15 cellular contexts compared by ENCODE assay signal in the genomic region with DNA sequence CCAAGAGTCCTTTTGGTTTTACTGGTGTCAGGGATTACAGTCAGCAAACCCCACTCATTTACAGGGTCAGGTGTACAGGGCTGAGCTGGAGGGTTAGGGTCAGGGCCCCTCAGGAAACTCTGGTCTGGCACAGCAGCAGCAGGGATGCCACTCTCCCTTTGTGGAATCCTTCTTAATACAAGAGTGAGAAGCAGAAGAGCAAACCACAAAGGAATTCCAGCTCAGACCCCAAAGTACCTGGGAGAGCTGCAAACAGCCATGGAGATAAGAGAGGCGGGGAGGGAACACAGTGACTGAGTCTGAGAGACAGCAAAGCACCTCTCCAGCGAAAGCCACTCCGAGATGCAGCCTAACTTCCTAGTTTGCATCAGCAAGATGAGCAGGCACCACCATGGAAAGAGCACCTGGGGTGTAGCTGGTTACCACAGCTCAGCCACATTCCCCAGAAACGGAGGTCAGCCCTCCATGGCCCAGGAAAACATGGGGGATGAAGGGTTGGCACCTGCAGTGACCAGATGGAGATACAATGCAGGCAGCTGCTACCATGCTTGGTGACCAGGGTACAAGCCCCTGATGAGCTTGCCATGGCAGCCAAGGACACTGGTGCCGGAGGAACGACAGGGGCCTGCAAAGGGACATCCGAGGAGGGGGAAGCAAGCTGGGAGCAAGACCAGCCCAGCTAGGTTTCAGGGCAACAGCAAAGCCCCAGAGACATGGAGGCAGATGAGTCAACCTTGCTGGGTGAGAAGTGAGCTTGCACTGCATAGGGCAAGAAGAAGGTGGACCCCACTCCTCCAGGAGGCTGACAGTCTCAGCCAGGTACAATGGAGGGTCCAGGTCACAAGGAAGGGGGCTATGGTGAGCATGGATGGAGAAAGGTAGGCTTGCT. TPM values are rescaled to one million over a fixed set of nuclear protein-coding genes. Genes with fewer than 3 reads are reported as not detected.
DNase-seq lines count a peak whose midpoint lies in the region; ATAC-seq and TF ChIP-seq lines count a peak whose summit lies in the region.
"Had no signal": no experiment of that assay in that cellular context is flagged by ENCODE, and none has a peak within 500 bp of the region (broad histone marks: within the 10 kb centered on the region; RNA-seq: fewer than 3 reads in every experiment).

No MANE protein-coding gene starts in this region.

- H3K4me3 ChIP-seq in psoas muscle = no peak overlapping the region
- H3K4me3 ChIP-seq: skin epidermis, upper lobe of left lung had no signal

- no peaks in the 10 kb centered on the region for H3K9me3 ChIP-seq in psoas muscle
- H3K9me3 ChIP-seq: upper lobe of left lung had no signal

- intact Hi-C loops in psoas muscle (cut with DNase I) = loop anchor here (5.0 to 10.0 kb wide), 2 partner anchors 34 to 302 kb away; partner anchors contain the start of genes PSMD13 (in 1 of the 2), RNH1 (in 1 of the 2) and SIRT3 (in 1 of the 2)

- no peak for TF ChIP-seq CTCF in endothelial cell (IDR thresholded peaks at IDR 0.05; ENCODE audit: unreplicated experiment)
- TF ChIP-seq CTCF in psoas muscle (IDR thresholded peaks at IDR 0.05) = no peak

- H3K4me3 Mint-ChIP-seq in activated CD4-positive, alpha-beta T cell treated with anti-CD3 and anti-CD28 coated beads, Interleukin-2, amount 10 ng/mL, durations not matched to agents 7 days and 5 days = no peak overlapping the region
- no peak overlapping the region for H3K4me3 Mint-ChIP-seq in activated CD4-positive, alpha-beta memory T cell treated with anti-CD3 and anti-CD28 coated beads, Interleukin-2, amount 10 ng/mL, durations not matched to agents 7 days and 5 days
- peak overlapping the region; percentile 76 for H3K4me3 Mint-ChIP-seq in endothelial cell (ENCODE audit: unreplicated experiment)

- H3K27me3 Mint-ChIP-seq in activated CD4-positive, alpha-beta T cell treated with anti-CD3 and anti-CD28 coated beads, Interleukin-2, amount 10 ng/mL, durations not matched to agents 7 days and 5 days = no peaks in the 10 kb centered on the region
- no peaks in the 10 kb centered on the region for H3K27me3 Mint-ChIP-seq in activated CD4-positive, alpha-beta memory T cell treated with anti-CD3 and anti-CD28 coated beads, Interleukin-2, amount 10 ng/mL, durations not matched to agents 7 days and 5 days
- H3K27me3 Mint-ChIP-seq in endothelial cell (ENCODE audit: unreplicated experiment) = peaks cover 19% of the 10 kb centered on the region

- H3K9me3 Mint-ChIP-seq in activated CD4-positive, alpha-beta T cell treated with anti-CD3 and anti-CD28 coated beads, Interleukin-2, amount 10 ng/mL, durations not matched to agents 7 days and 5 days = no peaks in the 10 kb centered on the region
- no peaks in the 10 kb centered on the region for H3K9me3 Mint-ChIP-seq in activated CD4-positive, alpha-beta memory T cell treated with anti-CD3 and anti-CD28 coated beads, Interleukin-2, amount 10 ng/mL, durations not matched to agents 7 days and 5 days
- H3K9me3 Mint-ChIP-seq in endothelial cell (ENCODE audit: unreplicated experiment) = no peaks in the 10 kb centered on the region

- peaks cover 0 to 54% of the 10 kb centered on the region in 2 donors for H3K36me3 ChIP-seq in psoas muscle (ENCODE audit: insufficient read depth in 1 of 2, low read depth in 1 of 2)

- peaks cover 30% of the 10 kb centered on the region for H3K36me3 Mint-ChIP-seq in activated CD4-positive, alpha-beta T cell treated with anti-CD3 and anti-CD28 coated beads, Interleukin-2, amount 10 ng/mL, durations not matched to agents 7 days and 5 days (ENCODE audit: low read depth)
- H3K36me3 Mint-ChIP-seq in activated CD4-positive, alpha-beta memory T cell treated with anti-CD3 and anti-CD28 coated beads, Interleukin-2, amount 10 ng/mL, durations not matched to agents 7 days and 5 days (ENCODE audit: low read depth) = peaks cover 29% of the 10 kb centered on the region
- peaks cover 13% of the 10 kb centered on the region for H3K36me3 Mint-ChIP-seq in endothelial cell (ENCODE audit: low read depth, unreplicated experiment)

- H3K27ac ChIP-seq in psoas muscle = peak overlapping the region; percentile 36
- no peak overlapping the region for H3K27ac ChIP-seq in substantia nigra (ENCODE audit: low read depth, low read length, poor library complexity, severe bottlenecking)

- POLR2A ChIA-PET in activated CD4-positive, alpha-beta T cell treated with anti-CD3 and anti-CD28 coated beads, Interleukin-2, amount 10 ng/mL, durations not matched to agents 7 days and 5 days (lab: Charles Lee) = no interaction called here
- POLR2A ChIA-PET in activated CD4-positive, alpha-beta memory T cell treated with anti-CD3 and anti-CD28 coated beads, Interleukin-2, amount 10 ng/mL, durations not matched to agents 7 days and 5 days (lab: Charles Lee) = no interaction called here

- WGBS in psoas muscle, 3 donors = 82 to 88% (median 88%) methylated on average over 7 of the region's 7 CpGs

- H3K4me1 Mint-ChIP-seq in activated CD4-positive, alpha-beta T cell treated with anti-CD3 and anti-CD28 coated beads, Interleukin-2, amount 10 ng/mL, durations not matched to agents 7 days and 5 days = peaks cover 48% of the 10 kb centered on the region
- peaks cover 46% of the 10 kb centered on the region for H3K4me1 Mint-ChIP-seq in activated CD4-positive, alpha-beta memory T cell treated with anti-CD3 and anti-CD28 coated beads, Interleukin-2, amount 10 ng/mL, durations not matched to agents 7 days and 5 days
- H3K4me1 Mint-ChIP-seq in endothelial cell (ENCODE audit: unreplicated experiment) = peaks cover 49% of the 10 kb centered on the region

- peaks cover 10% of the 10 kb centered on the region for H3K4me1 ChIP-seq in psoas muscle

- no peak for DNase-seq in activated CD4-positive, alpha-beta T cell treated with anti-CD3 and anti-CD28 coated beads, Interleukin-2, amount 10 ng/mL, durations not matched to agents 7 days and 5 days
- no peak for DNase-seq in activated CD4-positive, alpha-beta T cell treated with anti-CD3 and anti-CD28 coated beads for 1 hour
- DNase-seq in activated CD4-positive, alpha-beta memory T cell treated with anti-CD3 and anti-CD28 coated beads, Interleukin-2, amount 10 ng/mL, durations not matched to agents 7 days and 5 days = peak; percentile 11
- DNase-seq in endothelial cell (ENCODE audit: low spot score) = no peak
- no peak for DNase-seq in psoas muscle
- DNase-seq in substantia nigra (lab: John Stamatoyannopoulos, UW) = no peak
- no peak for DNase-seq in NCI-H526 (lab: John Stamatoyannopoulos, UW)
- DNase-seq: DMS153, HCEC 1CT, NCI-H1417 treated with DMSO at 0.1 percent for 48 hours, NCI-H510A had no signal

- ATAC-seq in psoas muscle = no peak
- ATAC-seq in HG02763 (IDR thresholded peaks at IDR 0.05; ENCODE audit: unreplicated experiment) = no peak

- H3K27ac Mint-ChIP-seq in activated CD4-positive, alpha-beta T cell treated with anti-CD3 and anti-CD28 coated beads, Interleukin-2, amount 10 ng/mL, durations not matched to agents 7 days and 5 days = peak overlapping the region; percentile 85
- no peak overlapping the region for H3K27ac Mint-ChIP-seq in activated CD4-positive, alpha-beta memory T cell treated with anti-CD3 and anti-CD28 coated beads, Interleukin-2, amount 10 ng/mL, durations not matched to agents 7 days and 5 days
- H3K27ac Mint-ChIP-seq in endothelial cell (ENCODE audit: unreplicated experiment) = peak overlapping the region; percentile 98

- no peaks in the 10 kb centered on the region for H3K27me3 ChIP-seq in psoas muscle (ENCODE audit: insufficient read depth in 3 of 3, low read length in 2 of 3)
- H3K27me3 ChIP-seq: upper lobe of left lung had no signal

- CTCF ChIA-PET in activated CD4-positive, alpha-beta T cell treated with anti-CD3 and anti-CD28 coated beads, Interleukin-2, amount 10 ng/mL, durations not matched to agents 7 days and 5 days (lab: Charles Lee) = interaction anchor here (1.1 kb wide), 1 partner anchor 27 kb away, joined by 3 read pairs; no protein-coding TSS in a partner anchor
- CTCF ChIA-PET in activated CD4-positive, alpha-beta memory T cell treated with anti-CD3 and anti-CD28 coated beads, Interleukin-2, amount 10 ng/mL, durations not matched to agents 7 days and 5 days (lab: Charles Lee) = no interaction called here

RNA-seq across cellular contexts. Expression of gene BET1L, which starts 3.9 kb away (rescaled TPM):
- total RNA-seq in activated CD4-positive, alpha-beta T cell treated with anti-CD3 and anti-CD28 coated beads, Interleukin-2, amount 10 ng/mL, durations not matched to agents 7 days and 5 days = 10 to 100 TPM; 29.7 to 33.2 TPM
- 10 to 100 TPM; 39.3 to 44.5 TPM for total RNA-seq in activated CD4-positive, alpha-beta memory T cell treated with anti-CD3 and anti-CD28 coated beads, Interleukin-2, amount 10 ng/mL, durations not matched to agents 7 days and 5 days
- total RNA-seq in endothelial cell (ENCODE audit: unreplicated experiment) (64.4 TPM), psoas muscle (10 to 100 TPM; 11.8 to 27.7 (median 20.2) TPM)
- polyA plus RNA-seq in psoas muscle = 10 to 100 TPM; 12.1 to 19.9 (median 18.0) TPM

RNA-seq across cellular contexts. Expression of gene RIC8A, which starts 4.2 kb away (rescaled TPM):
- total RNA-seq in activated CD4-positive, alpha-beta T cell treated with anti-CD3 and anti-CD28 coated beads, Interleukin-2, amount 10 ng/mL, durations not matched to agents 7 days and 5 days = 100 to 1,000 TPM; 111 to 124 TPM
- total RNA-seq in activated CD4-positive, alpha-beta memory T cell treated with anti-CD3 and anti-CD28 coated beads, Interleukin-2, amount 10 ng/mL, durations not matched to agents 7 days and 5 days = 100 to 1,000 TPM in 1 of 2 experiments, 10 to 100 TPM in 1; 98.7 to 103 TPM
- total RNA-seq in endothelial cell (ENCODE audit: unreplicated experiment) (89.2 TPM), psoas muscle (10 to 100 TPM; 34.4 to 54.8 (median 37.9) TPM)
- polyA plus RNA-seq in psoas muscle = 10 to 100 TPM; 30.2 to 66.9 (median 57.8) TPM

RNA-seq across cellular contexts. Expression of gene SCGB1C1, which starts 10.4 kb away (rescaled TPM):
- not detected for total RNA-seq in activated CD4-positive, alpha-beta T cell treated with anti-CD3 and anti-CD28 coated beads, Interleukin-2, amount 10 ng/mL, durations not matched to agents 7 days and 5 days
- total RNA-seq in activated CD4-positive, alpha-beta memory T cell treated with anti-CD3 and anti-CD28 coated beads, Interleukin-2, amount 10 ng/mL, durations not matched to agents 7 days and 5 days = not detected
- total RNA-seq in endothelial cell (ENCODE audit: unreplicated experiment) (not detected), psoas muscle (not detected)
- polyA plus RNA-seq in psoas muscle = not detected
- total RNA-seq: A673, upper lobe of left lung had no signal

RNA-seq across cellular contexts. Expression of gene SIRT3, which starts 32.8 kb away (rescaled TPM):
- 10 to 100 TPM; 11.3 to 12.7 TPM for total RNA-seq in activated CD4-positive, alpha-beta T cell treated with anti-CD3 and anti-CD28 coated beads, Interleukin-2, amount 10 ng/mL, durations not matched to agents 7 days and 5 days
- 10 to 100 TPM; 11.6 to 16.3 TPM for total RNA-seq in activated CD4-positive, alpha-beta memory T cell treated with anti-CD3 and anti-CD28 coated beads, Interleukin-2, amount 10 ng/mL, durations not matched to agents 7 days and 5 days
- total RNA-seq in endothelial cell (ENCODE audit: unreplicated experiment) (23.4 TPM), psoas muscle (10 to 100 TPM; 15.0 to 23.2 (median 16.7) TPM)
- polyA plus RNA-seq in psoas muscle = 10 to 100 TPM; 10.4 to 14.7 (median 12.3) TPM

RNA-seq across cellular contexts. Expression of gene PSMD13, which starts 33.5 kb away (rescaled TPM):
- 100 to 1,000 TPM; 125 to 153 TPM for total RNA-seq in activated CD4-positive, alpha-beta T cell treated with anti-CD3 and anti-CD28 coated beads, Interleukin-2, amount 10 ng/mL, durations not matched to agents 7 days and 5 days
- total RNA-seq in activated CD4-positive, alpha-beta memory T cell treated with anti-CD3 and anti-CD28 coated beads, Interleukin-2, amount 10 ng/mL, durations not matched to agents 7 days and 5 days = 100 to 1,000 TPM; 156 to 160 TPM
- total RNA-seq in endothelial cell (ENCODE audit: unreplicated experiment) (189 TPM), psoas muscle (100 to 1,000 TPM; 108 to 190 (median 149) TPM)
- polyA plus RNA-seq in psoas muscle = 100 to 1,000 TPM; 171 to 265 (median 258) TPM
